12 cellular contexts compared by ENCODE assay signal in genomic region chr11:8731647-8732188, GRCh38. TPM values are rescaled to one million over a fixed set of nuclear protein-coding genes. Genes with fewer than 3 reads are reported as not detected.
DNase-seq lines count a peak whose midpoint lies in the region; ATAC-seq and TF ChIP-seq lines count a peak whose summit lies in the region.
"Had no signal": no experiment of that assay in that cellular context is flagged by ENCODE, and none has a peak within 500 bp of the region (broad histone marks: within the 10 kb centered on the region; RNA-seq: fewer than 3 reads in every experiment).

No MANE protein-coding gene starts in this region.

- DNase-seq in endothelial cell (ENCODE audit: low spot score) (no peak), LoVo (ENCODE audit: low spot score) (no peak), SK-N-DZ (ENCODE audit: low spot score) (no peak), NCI-H510A treated with DMSO at 0.1 percent for 48 hours (lab: John Stamatoyannopoulos, UW) (no peak)
- DNase-seq: activated CD8-positive, alpha-beta T cell treated with anti-CD3 and anti-CD28 coated beads for 36 hours; activated naive CD4-positive, alpha-beta T cell; islet precursor cell; T-helper 2 cell had no signal

- H3K9me3 Mint-ChIP-seq in endothelial cell (ENCODE audit: unreplicated experiment): no peaks in the 10 kb centered on the region
- no peaks in the 10 kb centered on the region for H3K9me3 Mint-ChIP-seq in stimulated activated memory B cell treated with anti-CD40 and anti-IgM and Interleukin-4, amounts not matched to agents 10 μg/mL and 1 μg/mL and 100 μg/mL, for 72 hours
- H3K9me3 Mint-ChIP-seq: activated CD8-positive, alpha-beta T cell treated with anti-CD3 and anti-CD28 coated beads for 36 hours had no signal

- peak; percentile 34 for ATAC-seq in GM18517 (IDR thresholded peaks at IDR 0.05; ENCODE audit: unreplicated experiment)
- peak; percentile 28 for ATAC-seq in HG03442 (IDR thresholded peaks at IDR 0.05; ENCODE audit: unreplicated experiment)
- peak; percentile 79 for ATAC-seq in stimulated activated memory B cell treated with anti-CD40 and anti-IgM and Interleukin-4, amounts not matched to agents 10 μg/mL and 1 μg/mL and 100 μg/mL, for 72 hours
- no peak for ATAC-seq in GM18502 (IDR thresholded peaks at IDR 0.05; ENCODE audit: poor library complexity, unreplicated experiment)
- ATAC-seq: activated CD8-positive, alpha-beta T cell treated with anti-CD3 and anti-CD28 coated beads for 36 hours had no signal

- peaks cover 24% of the 10 kb centered on the region for H3K36me3 Mint-ChIP-seq in endothelial cell (ENCODE audit: low read depth, unreplicated experiment)
- H3K36me3 Mint-ChIP-seq in stimulated activated memory B cell treated with anti-CD40 and anti-IgM and Interleukin-4, amounts not matched to agents 10 μg/mL and 1 μg/mL and 100 μg/mL, for 72 hours: no peaks in the 10 kb centered on the region

- TF ChIP-seq CTCF in endothelial cell (IDR thresholded peaks at IDR 0.05; ENCODE audit: unreplicated experiment): no peak

- H3K27ac Mint-ChIP-seq in endothelial cell (ENCODE audit: unreplicated experiment): no peak overlapping the region
- peak overlapping the region; percentile 87 for H3K27ac Mint-ChIP-seq in stimulated activated memory B cell treated with anti-CD40 and anti-IgM and Interleukin-4, amounts not matched to agents 10 μg/mL and 1 μg/mL and 100 μg/mL, for 72 hours
- H3K27ac Mint-ChIP-seq: activated CD8-positive, alpha-beta T cell treated with anti-CD3 and anti-CD28 coated beads for 36 hours had no signal

- H3K4me1 Mint-ChIP-seq in endothelial cell (ENCODE audit: unreplicated experiment): peaks cover 23% of the 10 kb centered on the region
- H3K4me1 Mint-ChIP-seq in stimulated activated memory B cell treated with anti-CD40 and anti-IgM and Interleukin-4, amounts not matched to agents 10 μg/mL and 1 μg/mL and 100 μg/mL, for 72 hours: peaks cover 34% of the 10 kb centered on the region

- peak overlapping the region; percentile 29 for H3K4me3 Mint-ChIP-seq in endothelial cell (ENCODE audit: unreplicated experiment)
- peak overlapping the region; percentile 71 for H3K4me3 Mint-ChIP-seq in stimulated activated memory B cell treated with anti-CD40 and anti-IgM and Interleukin-4, amounts not matched to agents 10 μg/mL and 1 μg/mL and 100 μg/mL, for 72 hours
- H3K4me3 Mint-ChIP-seq: activated CD8-positive, alpha-beta T cell treated with anti-CD3 and anti-CD28 coated beads for 36 hours had no signal

- H3K27me3 Mint-ChIP-seq in endothelial cell (ENCODE audit: unreplicated experiment): peaks cover 8% of the 10 kb centered on the region
- no peaks in the 10 kb centered on the region for H3K27me3 Mint-ChIP-seq in stimulated activated memory B cell treated with anti-CD40 and anti-IgM and Interleukin-4, amounts not matched to agents 10 μg/mL and 1 μg/mL and 100 μg/mL, for 72 hours

RNA-seq across cellular contexts. Expression of gene RPL27A, which starts 49.1 kb away (rescaled TPM):
- total RNA-seq in endothelial cell (ENCODE audit: unreplicated experiment): 1,456 TPM
- 2,631 and 2,777 TPM in 2 replicates for polyA plus RNA-seq in SK-N-DZ (2014; cell fraction: cytosol; rRNA removed)
- 785 and 949 TPM in 2 replicates for polyA plus RNA-seq in SK-N-DZ (2014; cell fraction: nucleus; rRNA removed)

RNA-seq across cellular contexts. Expression of gene TRIM66, which starts 49.3 kb away (rescaled TPM):
- total RNA-seq in endothelial cell (ENCODE audit: unreplicated experiment): 11.4 TPM
- 0.80 and 3.7 TPM in 2 replicates for polyA plus RNA-seq in SK-N-DZ (2014; cell fraction: cytosol; rRNA removed)
- 6.2 and 7.3 TPM in 2 replicates for polyA plus RNA-seq in SK-N-DZ (2014; cell fraction: nucleus; rRNA removed)
